9 cellular contexts compared by ENCODE assay signal in the genomic region with DNA sequence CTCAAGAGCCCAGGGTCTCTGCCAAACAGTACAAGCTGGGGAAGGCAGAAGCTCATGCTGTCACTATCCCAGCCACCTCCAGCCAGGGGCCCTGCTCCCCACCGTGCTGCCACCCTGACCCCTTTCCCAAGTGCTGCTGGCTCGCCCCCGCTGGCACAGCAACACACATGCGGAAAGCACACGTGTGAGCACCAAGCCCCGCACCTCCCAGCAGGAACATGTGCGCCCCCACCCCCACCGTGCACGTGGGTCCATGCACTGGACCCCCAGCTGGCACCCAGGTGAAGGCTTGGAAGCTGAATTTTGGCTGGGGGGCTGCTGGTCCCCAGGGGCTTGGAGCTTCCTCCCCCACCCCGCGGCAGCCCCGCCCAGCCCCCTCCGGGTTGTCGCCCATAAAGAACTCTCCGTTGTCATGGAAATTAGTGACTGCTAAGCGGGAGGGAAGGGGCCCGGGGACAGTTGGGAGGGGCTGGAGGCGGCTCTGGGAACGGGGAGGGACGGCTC. TPM values are rescaled to one million over a fixed set of nuclear protein-coding genes. Genes with fewer than 3 reads are reported as not detected.
DNase-seq lines count a peak whose midpoint lies in the region; ATAC-seq, FAIRE-seq and TF ChIP-seq lines count a peak whose summit lies in the region.
"Had no signal": no experiment of that assay in that cellular context is flagged by ENCODE, and none has a peak within 500 bp of the region (broad histone marks: within the 10 kb centered on the region; RNA-seq: fewer than 3 reads in every experiment).

No MANE protein-coding gene starts in this region.

- TF ChIP-seq POLR2A in GM12878 (IDR thresholded peaks at IDR 0.05; ENCODE audit: low read depth, low read length) = no peak

- in situ Hi-C loops in GM12878 (cut with MboI) = no loop called here

- no peaks in the 10 kb centered on the region for H3K9me3 ChIP-seq in CD4-positive, alpha-beta memory T cell (ENCODE audit: control insufficient read depth in 1 of 2, low read length in 2 of 2)
- H3K9me3 ChIP-seq in GM12878 (replicated peaks; ENCODE audit: control insufficient read depth, insufficient read depth, low read length) = no peaks in the 10 kb centered on the region
- H3K9me3 ChIP-seq in neuron (ENCODE audit: low read length) = no peaks in the 10 kb centered on the region

- TF ChIP-seq RAD21 in GM12878 (IDR thresholded peaks at IDR 0.05; ENCODE audit: insufficient read depth, low read depth, low read length) = no peak

- peak overlapping the region; percentile 48; the same call in 1 of the 2 replicates for H3K4me2 ChIP-seq in GM12878 (ENCODE audit: control insufficient read depth, insufficient read depth)

- H3K27ac Mint-ChIP-seq in CD4-positive, alpha-beta memory T cell = no peak overlapping the region

- POLR2A ChIA-PET in CD4-positive, alpha-beta memory T cell (lab: Charles Lee; ENCODE audit: partially characterized antibody) = no interaction called here
- POLR2A ChIA-PET in GM12878 (lab: Charles Lee) = no interaction called here

- under 1% methylated on average over 20 of the region's 20 CpGs for WGBS in GM12878 (ENCODE audit: insufficient coverage, insufficient replicate concordance, low lambda C conversion rate, missing lambda C conversion rate)

- RAD21 ChIA-PET in GM12878 (lab: Charles Lee; ENCODE audit: unreplicated experiment) = no interaction called here

- peak overlapping the region in 5 of 8 donors; percentile 7 to 66 (median 50) for H3K4me3 Mint-ChIP-seq in CD4-positive, alpha-beta memory T cell

- TF ChIP-seq EP300 in GM12878 (IDR thresholded peaks at IDR 0.05; ENCODE audit: borderline replicate concordance in 1 of 2, control insufficient read depth in 1 of 2, low read depth in 2 of 2, low read length in 2 of 2) = no peak

- peaks cover 17% of the 10 kb centered on the region for H3K4me1 ChIP-seq in CD4-positive, alpha-beta memory T cell (ENCODE audit: insufficient read depth, low read length)
- H3K4me1 ChIP-seq in GM12878 (ENCODE audit: control insufficient read depth, insufficient read depth, low read length) = no peaks in the 10 kb centered on the region
- peaks cover 61% of the 10 kb centered on the region for H3K4me1 ChIP-seq in neuron (ENCODE audit: insufficient read depth, low read length)

- no peaks in the 10 kb centered on the region for H3K9me3 Mint-ChIP-seq in CD4-positive, alpha-beta memory T cell

- no peak overlapping the region for H3K27ac ChIP-seq in CD4-positive, alpha-beta memory T cell (ENCODE audit: low read depth, low read length)
- H3K27ac ChIP-seq in GM12878 (ENCODE audit: control insufficient read depth, insufficient read depth) = no peak overlapping the region

- intact Hi-C loops in CD4-positive, alpha-beta memory T cell (cut with micrococcal nuclease) = loop anchor here (2.0 kb wide), 1 partner anchor 38 kb away; no protein-coding TSS in a partner anchor
- intact Hi-C loops in GM12878 (cut with micrococcal nuclease; ENCODE audit: unreplicated experiment) = no loop called here

- no peak for FAIRE-seq in GM12878 (lab: Jason Lieb, UNC)

- no peaks in the 10 kb centered on the region for H3K36me3 ChIP-seq in CD4-positive, alpha-beta memory T cell (ENCODE audit: insufficient read depth, low read length)
- H3K36me3 ChIP-seq in GM12878 (ENCODE audit: control insufficient read depth in 2 of 2, insufficient read depth in 2 of 2, low read length in 1 of 2) = no peaks in the 10 kb centered on the region
- no peaks in the 10 kb centered on the region for H3K36me3 ChIP-seq in neuron (ENCODE audit: insufficient read depth, low read length)

- TF ChIP-seq CTCF in HFF-Myc (IDR thresholded peaks at IDR 0.05; ENCODE audit: low read depth, low read length, missing control alignments) (no peak), GM12878 (IDR thresholded peaks at IDR 0.05 in 2 of 3, conservative IDR thresholded peaks at IDR 0.05 in 1 of 3; ENCODE audit: control insufficient read depth in 2 of 3, extremely low read depth in 1 of 3, insufficient read depth in 1 of 3, low read depth in 3 of 3, low read length in 3 of 3) (no peak)

- H3K27me3 Mint-ChIP-seq in CD4-positive, alpha-beta memory T cell = peaks cover 17 to 19% of the 10 kb centered on the region in 2 donors

- BruUV-seq in GM12878 (replicated peaks; lab: Mats Ljungman, UMichigan) = no TSS peak

- DNase-seq in CD4-positive, alpha-beta memory T cell = no peak
- no peak for DNase-seq in HFF-Myc (ENCODE audit: extremely low read depth, low read depth)
- no peak for DNase-seq in GM12878 (ENCODE audit: low read depth, low spot score)
- DNase-seq in NCI-H226 = no peak
- DNase-seq: NCI-H1105 had no signal

- CTCF ChIA-PET in CD4-positive, alpha-beta memory T cell (lab: Charles Lee; ENCODE audit: partially characterized antibody) = interaction anchor here (1.7 kb wide), 1 partner anchor 30 kb away, joined by 5 read pairs; no protein-coding TSS in a partner anchor
- CTCF ChIA-PET in GM12878 (lab: Yijun Ruan, JAX) = no interaction called here

- no peak overlapping the region for H3K9ac ChIP-seq in GM12878 (ENCODE audit: control insufficient read depth, insufficient read depth, low read length)

- no peaks in the 10 kb centered on the region for H3K36me3 Mint-ChIP-seq in CD4-positive, alpha-beta memory T cell

- no peaks in the 10 kb centered on the region for H4K20me1 ChIP-seq in GM12878 (ENCODE audit: control insufficient read depth, insufficient read depth)

- H3K79me2 ChIP-seq in GM12878 (ENCODE audit: control insufficient read depth, insufficient read depth, low read length) = no peaks in the 10 kb centered on the region

- SMC1A ChIA-PET in GM12878 (lab: Charles Lee; ENCODE audit: uncharacterized antibody, unreplicated experiment) = interaction anchor here (0.5 to 2.5 kb wide), 2 partner anchors 13 to 97 kb away, joined by 4 to 8 read pairs; a partner anchor contains a TSS

- H3K4me3 ChIP-seq in CD4-positive, alpha-beta memory T cell (ENCODE audit: low read length in 2 of 2) = peak overlapping the region in 1 of 2 donors; percentile 28
- peak overlapping the region; percentile 38 for H3K4me3 ChIP-seq in HFF-Myc (replicated peaks; ENCODE audit: low read depth, low read length)
- H3K4me3 ChIP-seq in GM12878 = no peak overlapping the region
- peak overlapping the region; percentile 56 for H3K4me3 ChIP-seq in neuron (ENCODE audit: low read length)

- H2AFZ ChIP-seq in GM12878 (ENCODE audit: control insufficient read depth, low read depth, low read length) (no peak overlapping the region), neuron (ENCODE audit: low read depth, low read length) (peak overlapping the region; percentile 70)

- H3K4me1 Mint-ChIP-seq in CD4-positive, alpha-beta memory T cell = peaks cover 1 to 24% (median 11%) of the 10 kb centered on the region in 4 donors

- no peak for ATAC-seq in GM12878
- no peak for ATAC-seq in GM18907 (IDR thresholded peaks at IDR 0.05; ENCODE audit: unreplicated experiment)
- ATAC-seq in HG03095 (IDR thresholded peaks at IDR 0.05; ENCODE audit: unreplicated experiment) = no peak

- H3K27me3 ChIP-seq in CD4-positive, alpha-beta memory T cell (ENCODE audit: insufficient read depth, low read length) = peaks cover 23% of the 10 kb centered on the region
- H3K27me3 ChIP-seq in GM12878 (replicated peaks in 1 of 2; ENCODE audit: control insufficient read depth in 2 of 2, insufficient read depth in 2 of 2, low read length in 1 of 2) (peaks cover 3 to 11% of the 10 kb centered on the region in 2 experiments; a peak in 3 of 4 replicates), neuron (ENCODE audit: insufficient read depth, low read length) (no peaks in the 10 kb centered on the region)

RNA-seq across cellular contexts. Expression of a gene that starts 0.7 kb away (rescaled TPM):
- total RNA-seq in CD4-positive, alpha-beta memory T cell = not detected
- polyA plus RNA-seq in CD4-positive, alpha-beta memory T cell = not detected
- total RNA-seq in GM12878 (2013; cell fraction: nucleolus; rRNA removed) = not detected in 2 replicates
- total RNA-seq in GM12878 (2014; rRNA removed) (not detected in 2 replicates), GM12878 (2014; rRNA removed; fragmentation: Illumina TruSeq; extraction: Trizol) (not detected in 2 replicates), GM12878 (2021) (0.16 TPM in 1 of 2 replicates, not detected in the other)
- polyA plus RNA-seq in GM12878 (2011; ENCODE audit: low read depth) = not detected
- polyA plus RNA-seq in GM12878 (2011; rRNA removed) (0.13 TPM in 1 of 2 replicates, not detected in the other), GM12878 (2014; fragmentation: Illumina TruSeq; extraction: Trizol) (not detected in 2 replicates), GM12878 (2014; fragmentation: Nextera tagmentation; extraction: Ambion mirVana) (not detected), GM12878 (2014; rRNA removed) (0.05 TPM in 1 of 2 replicates, not detected in the other), GM12878 (2016; fragmentation: Nextera tagmentation; extraction: Ambion mirVana) (under 1 TPM; 0.06 to 0.20 TPM)
- 0.01 and 0.05 TPM in 2 replicates for polyA plus RNA-seq in GM12878 (2011; cell fraction: cytosol; rRNA removed)
- polyA plus RNA-seq in GM12878 (2011; cell fraction: nucleus; rRNA removed) = 0.16 and 0.25 TPM in 2 replicates
- not detected in 2 replicates for polyA plus RNA-seq in GM12878 (2012)
- polyA minus RNA-seq in GM12878 (2011; rRNA and poly(A)+ RNA removed) = not detected in 2 replicates
- polyA minus RNA-seq in GM12878 (2011; cell fraction: cytosol; rRNA and poly(A)+ RNA removed) = not detected in 2 replicates
- 0.10 TPM in 1 of 2 replicates, not detected in the other for polyA minus RNA-seq in GM12878 (2011; cell fraction: nucleus; rRNA and poly(A)+ RNA removed)
- total RNA-seq: T-helper 1 cell treated with Interleukin-12 subunit alpha and Interleukin-12 subunit beta and Interleukin-4 antibody, amounts not matched to agents 30 ng/mL and 1 ng/mL, for 36 hours had no signal

RNA-seq across cellular contexts. Expression of a gene that starts 12.6 kb away (rescaled TPM):
- 1 to 10 TPM; 4.6 to 6.7 TPM for total RNA-seq in CD4-positive, alpha-beta memory T cell
- polyA plus RNA-seq in CD4-positive, alpha-beta memory T cell = 1 to 10 TPM; 1.0 to 1.9 TPM
- 18.7 and 23.8 TPM in 2 replicates for total RNA-seq in GM12878 (2013; cell fraction: nucleolus; rRNA removed)
- 20.9 and 21.1 TPM in 2 replicates for total RNA-seq in GM12878 (2014; rRNA removed)
- 14.7 and 15.9 TPM in 2 replicates for total RNA-seq in GM12878 (2014; rRNA removed; fragmentation: Illumina TruSeq; extraction: Trizol)
- 19.5 and 23.7 TPM in 2 replicates for total RNA-seq in GM12878 (2021)
- polyA plus RNA-seq in GM12878 (2011; ENCODE audit: low read depth) = 8.2 TPM
- 12.5 and 18.6 TPM in 2 replicates for polyA plus RNA-seq in GM12878 (2011; rRNA removed)
- polyA plus RNA-seq in GM12878 (2011; cell fraction: cytosol; rRNA removed) = 17.4 and 27.0 TPM in 2 replicates
- polyA plus RNA-seq in GM12878 (2011; cell fraction: nucleus; rRNA removed) = 81.4 and 83.2 TPM in 2 replicates
- 10.8 and 11.1 TPM in 2 replicates for polyA plus RNA-seq in GM12878 (2012)
- polyA plus RNA-seq in GM12878 (2014; fragmentation: Illumina TruSeq; extraction: Trizol) = 17.9 and 22.1 TPM in 2 replicates
- 10 to 100 TPM; 33.6 to 37.0 TPM for polyA plus RNA-seq in GM12878 (2014; fragmentation: Nextera tagmentation; extraction: Ambion mirVana)
- 22.4 and 25.1 TPM in 2 replicates for polyA plus RNA-seq in GM12878 (2014; rRNA removed)
- 10 to 100 TPM; 26.8 to 31.2 TPM for polyA plus RNA-seq in GM12878 (2016; fragmentation: Nextera tagmentation; extraction: Ambion mirVana)
- polyA minus RNA-seq in GM12878 (2011; rRNA and poly(A)+ RNA removed) = 22.6 and 26.3 TPM in 2 replicates
- polyA minus RNA-seq in GM12878 (2011; cell fraction: cytosol; rRNA and poly(A)+ RNA removed) = 10.6 TPM in 2 replicates
- 22.2 and 31.2 TPM in 2 replicates for polyA minus RNA-seq in GM12878 (2011; cell fraction: nucleus; rRNA and poly(A)+ RNA removed)

RNA-seq across cellular contexts. Expression of a gene that starts 34.7 kb away (rescaled TPM):
- total RNA-seq in CD4-positive, alpha-beta memory T cell = 1 to 10 TPM; 1.3 TPM
- under 1 TPM in 1 of 2 donors, not detected in 1; 0.38 TPM for polyA plus RNA-seq in CD4-positive, alpha-beta memory T cell
- 7.5 and 8.1 TPM in 2 replicates for total RNA-seq in GM12878 (2013; cell fraction: nucleolus; rRNA removed)
- total RNA-seq in GM12878 (2014; rRNA removed) = 1.1 and 1.3 TPM in 2 replicates
- total RNA-seq in GM12878 (2014; rRNA removed; fragmentation: Illumina TruSeq; extraction: Trizol) = 0.40 and 1.7 TPM in 2 replicates
- 2.3 and 3.0 TPM in 2 replicates for total RNA-seq in GM12878 (2021)
- polyA plus RNA-seq in GM12878 (2011; ENCODE audit: low read depth) = 0.59 TPM
- polyA plus RNA-seq in GM12878 (2011; rRNA removed) = 1.8 and 5.1 TPM in 2 replicates
- polyA plus RNA-seq in GM12878 (2011; cell fraction: cytosol; rRNA removed) = 5.1 and 7.9 TPM in 2 replicates
- 64.7 and 74.7 TPM in 2 replicates for polyA plus RNA-seq in GM12878 (2011; cell fraction: nucleus; rRNA removed)
- polyA plus RNA-seq in GM12878 (2012) = 0.89 and 1.1 TPM in 2 replicates
- 0.35 and 1.1 TPM in 2 replicates for polyA plus RNA-seq in GM12878 (2014; fragmentation: Illumina TruSeq; extraction: Trizol)
- 1 to 10 TPM in 1 of 2 experiments, under 1 TPM in 1; 0.68 to 1.2 TPM for polyA plus RNA-seq in GM12878 (2014; fragmentation: Nextera tagmentation; extraction: Ambion mirVana)
- polyA plus RNA-seq in GM12878 (2014; rRNA removed) = 4.5 and 5.6 TPM in 2 replicates
- 1 to 10 TPM; 1.3 to 2.2 TPM for polyA plus RNA-seq in GM12878 (2016; fragmentation: Nextera tagmentation; extraction: Ambion mirVana)
- polyA minus RNA-seq in GM12878 (2011; rRNA and poly(A)+ RNA removed) = 6.0 and 9.4 TPM in 2 replicates
- 4.1 and 4.4 TPM in 2 replicates for polyA minus RNA-seq in GM12878 (2011; cell fraction: cytosol; rRNA and poly(A)+ RNA removed)
- 11.8 and 21.5 TPM in 2 replicates for polyA minus RNA-seq in GM12878 (2011; cell fraction: nucleus; rRNA and poly(A)+ RNA removed)

RNA-seq across cellular contexts. Expression of a gene that starts 55.2 kb away (rescaled TPM):
- 100 to 1,000 TPM; 269 to 299 TPM for total RNA-seq in CD4-positive, alpha-beta memory T cell
- 10 to 100 TPM; 39.8 to 45.7 TPM for polyA plus RNA-seq in CD4-positive, alpha-beta memory T cell
- 270 and 275 TPM in 2 replicates for total RNA-seq in GM12878 (2013; cell fraction: nucleolus; rRNA removed)
- total RNA-seq in GM12878 (2014; rRNA removed) (71.2 and 79.6 TPM in 2 replicates), GM12878 (2014; rRNA removed; fragmentation: Illumina TruSeq; extraction: Trizol) (35.1 and 38.9 TPM in 2 replicates), GM12878 (2021) (108 and 116 TPM in 2 replicates)
- 86.4 TPM for polyA plus RNA-seq in GM12878 (2011; ENCODE audit: low read depth)
- polyA plus RNA-seq in GM12878 (2011; rRNA removed) (34.1 and 65.8 TPM in 2 replicates), GM12878 (2014; fragmentation: Illumina TruSeq; extraction: Trizol) (25.9 and 57.4 TPM in 2 replicates), GM12878 (2014; fragmentation: Nextera tagmentation; extraction: Ambion mirVana) (10 to 100 TPM; 11.8 to 22.2 TPM), GM12878 (2014; rRNA removed) (105 and 112 TPM in 2 replicates), GM12878 (2016; fragmentation: Nextera tagmentation; extraction: Ambion mirVana) (10 to 100 TPM; 34.6 to 36.0 TPM)
- 67.0 and 102 TPM in 2 replicates for polyA plus RNA-seq in GM12878 (2011; cell fraction: cytosol; rRNA removed)
- polyA plus RNA-seq in GM12878 (2011; cell fraction: nucleus; rRNA removed) = 1,147 and 1,386 TPM in 2 replicates
- 133 and 156 TPM in 2 replicates for polyA plus RNA-seq in GM12878 (2012)
- polyA minus RNA-seq in GM12878 (2011; rRNA and poly(A)+ RNA removed) = 68.0 and 103 TPM in 2 replicates
- 29.7 and 31.4 TPM in 2 replicates for polyA minus RNA-seq in GM12878 (2011; cell fraction: cytosol; rRNA and poly(A)+ RNA removed)
- 202 and 226 TPM in 2 replicates for polyA minus RNA-seq in GM12878 (2011; cell fraction: nucleus; rRNA and poly(A)+ RNA removed)
